In genomic region chr2:181304011-181304844, GRCh38 we compare ENCODE assay signal across 2 cellular contexts.
TF ChIP-seq lines count a peak whose summit lies in the region.

No MANE protein-coding gene starts in this region.

TF ChIP-seq in SK-N-SH treated with all-trans-retinoic acid at 6 μM for 48 hours, 23 proteins besides CTCF, POLR2A, EP300 and RAD21 (continued from another document):
- TF ChIP-seq PATZ1 (CRISPR knock-in tag; IDR thresholded peaks at IDR 0.05; ENCODE audit: borderline replicate concordance) (no peak), CREB5 (CRISPR knock-in tag; IDR thresholded peaks at IDR 0.05; ENCODE audit: low read depth) (no peak), TOX (CRISPR knock-in tag; IDR thresholded peaks at IDR 0.05; ENCODE audit: borderline replicate concordance) (no peak), ESRRG (CRISPR knock-in tag; IDR thresholded peaks at IDR 0.05) (no peak), ZFP30 (CRISPR knock-in tag; IDR thresholded peaks at IDR 0.05) (no peak)

TF ChIP-seq in HepG2, 621 proteins besides CTCF, POLR2A, EP300 and RAD21 (continued from another document):
- no peak for TF ChIP-seq PRDM10 (CRISPR knock-in tag; IDR thresholded peaks at IDR 0.05; ENCODE audit: low read depth)
- no peak for TF ChIP-seq ZNF138 (CRISPR knock-in tag; IDR thresholded peaks at IDR 0.05; ENCODE audit: low read depth)
- no peak for TF ChIP-seq ATM (IDR thresholded peaks at IDR 0.05; ENCODE audit: borderline replicate concordance)
- TF ChIP-seq TEAD2 (CRISPR knock-in tag; IDR thresholded peaks at IDR 0.05), result no peak
- TF ChIP-seq REST (IDR thresholded peaks at IDR 0.05; ENCODE audit: borderline replicate concordance in 1 of 2, low read depth in 1 of 2, low read length in 2 of 2), result no peak
